ENCODE assay signal across 15 cellular contexts in genomic region chr6:111027219-111027618, GRCh38. TPM values are rescaled to one million over a fixed set of nuclear protein-coding genes. Genes with fewer than 3 reads are reported as not detected.
A peak's percentile ranks its signal among the peaks of the same experiment; 100 is the strongest.
DNase-seq lines count a peak whose midpoint lies in the region; ATAC-seq and TF ChIP-seq lines count a peak whose summit lies in the region.
"Had no signal": no experiment of that assay in that cellular context is flagged by ENCODE, and none has a peak within 500 bp of the region (broad histone marks: within the 10 kb centered on the region; RNA-seq: fewer than 3 reads in every experiment).

No MANE protein-coding gene starts in this region.

- no peak overlapping the region for H3K27ac Mint-ChIP-seq in endodermal cell
- H3K27ac Mint-ChIP-seq: activated B cell treated with CpG ODN at 0.5 μM for 24 hours; activated naive CD4-positive, alpha-beta T cell treated with anti-CD3 and anti-CD28 coated beads, Interleukin-2, amount 10 ng/mL, durations not matched to agents 7 days and 5 days; stimulated activated naive CD8-positive, alpha-beta T cell treated with anti-CD3 and anti-CD28 coated beads, Interleukin-15, Interleukin-2, amounts not matched to agents 100 ng/mL and 50 ng/mL, for 24 hours had no signal

- H3K4me3 Mint-ChIP-seq in endodermal cell, result no peak overlapping the region
- H3K4me3 Mint-ChIP-seq: activated B cell treated with CpG ODN at 0.5 μM for 24 hours; activated naive CD4-positive, alpha-beta T cell treated with anti-CD3 and anti-CD28 coated beads, Interleukin-2, amount 10 ng/mL, durations not matched to agents 7 days and 5 days; naive B cell; stimulated activated naive CD8-positive, alpha-beta T cell treated with anti-CD3 and anti-CD28 coated beads, Interleukin-15, Interleukin-2, amounts not matched to agents 100 ng/mL and 50 ng/mL, for 24 hours had no signal

- peaks cover 11% of the 10 kb centered on the region for H3K4me1 Mint-ChIP-seq in endodermal cell
- H3K4me1 Mint-ChIP-seq: activated B cell treated with CpG ODN at 0.5 μM for 24 hours; activated naive CD4-positive, alpha-beta T cell treated with anti-CD3 and anti-CD28 coated beads, Interleukin-2, amount 10 ng/mL, durations not matched to agents 7 days and 5 days; naive B cell had no signal

- no peak overlapping the region for H3K27ac ChIP-seq in endodermal cell (ENCODE audit: low read depth, low read length)
- H3K27ac ChIP-seq: body of pancreas, dorsolateral prefrontal cortex had no signal

- ATAC-seq in GM21529 (IDR thresholded peaks at IDR 0.05; ENCODE audit: unreplicated experiment) (no peak), mucosa of descending colon (no peak), HG03175 (IDR thresholded peaks at IDR 0.05; ENCODE audit: unreplicated experiment) (no peak)
- ATAC-seq: body of pancreas had no signal

- H3K9ac ChIP-seq in endodermal cell (ENCODE audit: extremely low read depth, low read length, poor library complexity, severe bottlenecking), result no peak overlapping the region

- H3K9me3 ChIP-seq in BE2C (no peaks in the 10 kb centered on the region), endodermal cell (ENCODE audit: control insufficient read depth, low read length) (peaks cover 7% of the 10 kb centered on the region), mucosa of descending colon (no peaks in the 10 kb centered on the region)
- H3K9me3 ChIP-seq: body of pancreas had no signal

- DNase-seq in BE2C (no peak), GM10248 (ENCODE audit: extremely low spot score) (no peak), NCI-H69 (lab: John Stamatoyannopoulos, UW) (peak; percentile 4), endodermal cell (no peak), NCI-H524 treated with DMSO at 0.1 percent for 48 hours (lab: John Stamatoyannopoulos, UW) (no peak), mucosa of descending colon (no peak)
- DNase-seq: activated B cell treated with CpG ODN at 0.5 μM for 24 hours; activated naive CD4-positive, alpha-beta T cell treated with anti-CD3 and anti-CD28 coated beads, Interleukin-2, amount 10 ng/mL, durations not matched to agents 7 days and 5 days; body of pancreas; dorsolateral prefrontal cortex; naive B cell; NCI-H1048 had no signal

- 86 to 92% methylated on average over 4 to 8 of the region's 8 CpGs for WGBS in endodermal cell (ENCODE audit: insufficient coverage in 1 of 2, insufficient read length in 1 of 2), 2 experiments

- no peaks in the 10 kb centered on the region for H3K9me3 Mint-ChIP-seq in endodermal cell
- H3K9me3 Mint-ChIP-seq: activated B cell treated with CpG ODN at 0.5 μM for 24 hours; activated naive CD4-positive, alpha-beta T cell treated with anti-CD3 and anti-CD28 coated beads, Interleukin-2, amount 10 ng/mL, durations not matched to agents 7 days and 5 days; naive B cell; stimulated activated naive CD8-positive, alpha-beta T cell treated with anti-CD3 and anti-CD28 coated beads, Interleukin-15, Interleukin-2, amounts not matched to agents 100 ng/mL and 50 ng/mL, for 24 hours had no signal

- H3K27me3 Mint-ChIP-seq in endodermal cell (ENCODE audit: insufficient read depth), result no peaks in the 10 kb centered on the region
- H3K27me3 Mint-ChIP-seq: activated B cell treated with CpG ODN at 0.5 μM for 24 hours; activated naive CD4-positive, alpha-beta T cell treated with anti-CD3 and anti-CD28 coated beads, Interleukin-2, amount 10 ng/mL, durations not matched to agents 7 days and 5 days; naive B cell; stimulated activated naive CD8-positive, alpha-beta T cell treated with anti-CD3 and anti-CD28 coated beads, Interleukin-15, Interleukin-2, amounts not matched to agents 100 ng/mL and 50 ng/mL, for 24 hours had no signal

- H3K36me3 ChIP-seq in BE2C, result peaks cover 31% of the 10 kb centered on the region
- H3K36me3 ChIP-seq in endodermal cell (ENCODE audit: control insufficient read depth, insufficient read depth, low read length), result peaks cover 30% of the 10 kb centered on the region
- H3K36me3 ChIP-seq in mucosa of descending colon (ENCODE audit: low read depth), result no peaks in the 10 kb centered on the region

- POLR2A ChIA-PET in GM10248 (lab: Yijun Ruan, JAX), result interaction anchor here (0.6 kb wide), 1 partner anchor 152 kb away, joined by 3 read pairs; no protein-coding TSS in a partner anchor

- CTCF ChIA-PET in GM10248 (lab: Yijun Ruan, JAX), result interaction anchor here (1.0 to 7.3 kb wide), 5 partner anchors 9 to 499 kb away, joined by 3 to 48 read pairs (median 4); no protein-coding TSS in a partner anchor

- H3K4me3 ChIP-seq in BE2C (ENCODE audit: low read depth, low read length) (no peak overlapping the region), endodermal cell (ENCODE audit: low read length) (no peak overlapping the region), mucosa of descending colon (no peak overlapping the region)
- H3K4me3 ChIP-seq: body of pancreas, dorsolateral prefrontal cortex had no signal

- TF ChIP-seq CTCF in BE2C (IDR thresholded peaks at IDR 0.05; ENCODE audit: low read depth, low read length) (peak; percentile 25; the same call in 1 of the 2 replicates), GM10248 (IDR thresholded peaks at IDR 0.05; ENCODE audit: control extremely low read depth, extremely low read depth, low read depth, missing control alignments) (peak; percentile 10), endodermal cell (conservative IDR thresholded peaks at IDR 0.05) (peak; percentile 51), mucosa of descending colon (IDR thresholded peaks at IDR 0.05) (no peak)

- peaks cover 45% of the 10 kb centered on the region for H3K36me3 Mint-ChIP-seq in endodermal cell (ENCODE audit: low read depth)

- H3K4me1 ChIP-seq in BE2C (peaks cover 11% of the 10 kb centered on the region; the same call in 1 of the 2 replicates), endodermal cell (ENCODE audit: control insufficient read depth, insufficient read depth, low read length) (peaks cover 10% of the 10 kb centered on the region), mucosa of descending colon (ENCODE audit: low read depth) (peaks cover 8% of the 10 kb centered on the region)

- intact Hi-C loops in mucosa of descending colon (cut with DNase I, micrococcal nuclease), result no loop called here

- H3K27me3 ChIP-seq in BE2C (no peaks in the 10 kb centered on the region), endodermal cell (ENCODE audit: control insufficient read depth, insufficient read depth, low read length, poor library complexity, severe bottlenecking) (no peaks in the 10 kb centered on the region)
- H3K27me3 ChIP-seq: body of pancreas, dorsolateral prefrontal cortex had no signal

RNA-seq across cellular contexts. Expression of gene RPF2, which starts 45.4 kb away (rescaled TPM):
- 51.1 TPM for polyA plus RNA-seq in BE2C (2012; ENCODE audit: insufficient read depth, insufficient read length, low read depth)
- total RNA-seq in endodermal cell (10 to 100 TPM; 30.6 to 36.4 TPM), mucosa of descending colon (10 to 100 TPM; 11.4 to 20.3 (median 13.7) TPM)
- polyA plus RNA-seq in endodermal cell (2013, experiment 1 of 2), result 25.1 TPM
- 24.0 TPM for polyA plus RNA-seq in endodermal cell (2013, experiment 2 of 2)
